In the genomic region with DNA sequence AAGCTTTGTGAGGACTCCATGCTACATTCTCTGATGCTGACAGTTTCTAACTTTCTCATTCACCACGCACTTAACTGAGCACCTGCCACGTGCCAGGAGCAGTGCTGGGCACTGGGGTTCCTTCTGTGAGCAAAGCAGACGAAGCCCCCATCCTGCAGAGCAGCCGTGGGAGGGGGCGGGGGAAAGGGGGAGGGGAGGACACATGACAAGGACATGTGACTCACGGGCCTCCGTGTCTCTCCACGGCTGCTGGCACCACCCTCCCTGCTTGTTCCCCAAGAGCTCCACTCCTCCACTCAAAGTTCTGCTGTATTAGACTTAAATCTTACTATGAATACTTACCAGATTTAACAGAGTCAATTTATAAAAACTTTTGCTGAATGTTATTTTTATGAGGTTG, we compare ENCODE assay signal across 1 cellular context.
TF ChIP-seq lines count a peak whose summit lies in the region.

No MANE protein-coding gene starts in this region.

TF ChIP-seq in A549, 52 proteins besides CTCF, POLR2A, EP300 and RAD21:
- TF ChIP-seq, protein P1, sequence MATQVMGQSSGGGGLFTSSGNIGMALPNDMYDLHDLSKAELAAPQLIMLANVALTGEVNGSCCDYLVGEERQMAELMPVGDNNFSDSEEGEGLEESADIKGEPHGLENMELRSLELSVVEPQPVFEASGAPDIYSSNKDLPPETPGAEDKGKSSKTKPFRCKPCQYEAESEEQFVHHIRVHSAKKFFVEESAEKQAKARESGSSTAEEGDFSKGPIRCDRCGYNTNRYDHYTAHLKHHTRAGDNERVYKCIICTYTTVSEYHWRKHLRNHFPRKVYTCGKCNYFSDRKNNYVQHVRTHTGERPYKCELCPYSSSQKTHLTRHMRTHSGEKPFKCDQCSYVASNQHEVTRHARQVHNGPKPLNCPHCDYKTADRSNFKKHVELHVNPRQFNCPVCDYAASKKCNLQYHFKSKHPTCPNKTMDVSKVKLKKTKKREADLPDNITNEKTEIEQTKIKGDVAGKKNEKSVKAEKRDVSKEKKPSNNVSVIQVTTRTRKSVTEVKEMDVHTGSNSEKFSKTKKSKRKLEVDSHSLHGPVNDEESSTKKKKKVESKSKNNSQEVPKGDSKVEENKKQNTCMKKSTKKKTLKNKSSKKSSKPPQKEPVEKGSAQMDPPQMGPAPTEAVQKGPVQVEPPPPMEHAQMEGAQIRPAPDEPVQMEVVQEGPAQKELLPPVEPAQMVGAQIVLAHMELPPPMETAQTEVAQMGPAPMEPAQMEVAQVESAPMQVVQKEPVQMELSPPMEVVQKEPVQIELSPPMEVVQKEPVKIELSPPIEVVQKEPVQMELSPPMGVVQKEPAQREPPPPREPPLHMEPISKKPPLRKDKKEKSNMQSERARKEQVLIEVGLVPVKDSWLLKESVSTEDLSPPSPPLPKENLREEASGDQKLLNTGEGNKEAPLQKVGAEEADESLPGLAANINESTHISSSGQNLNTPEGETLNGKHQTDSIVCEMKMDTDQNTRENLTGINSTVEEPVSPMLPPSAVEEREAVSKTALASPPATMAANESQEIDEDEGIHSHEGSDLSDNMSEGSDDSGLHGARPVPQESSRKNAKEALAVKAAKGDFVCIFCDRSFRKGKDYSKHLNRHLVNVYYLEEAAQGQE (IDR thresholded peaks at IDR 0.05) = no peak
- TF ChIP-seq, protein P2, sequence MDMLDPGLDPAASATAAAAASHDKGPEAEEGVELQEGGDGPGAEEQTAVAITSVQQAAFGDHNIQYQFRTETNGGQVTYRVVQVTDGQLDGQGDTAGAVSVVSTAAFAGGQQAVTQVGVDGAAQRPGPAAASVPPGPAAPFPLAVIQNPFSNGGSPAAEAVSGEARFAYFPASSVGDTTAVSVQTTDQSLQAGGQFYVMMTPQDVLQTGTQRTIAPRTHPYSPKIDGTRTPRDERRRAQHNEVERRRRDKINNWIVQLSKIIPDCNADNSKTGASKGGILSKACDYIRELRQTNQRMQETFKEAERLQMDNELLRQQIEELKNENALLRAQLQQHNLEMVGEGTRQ (IDR thresholded peaks at IDR 0.05) = peak; percentile 46
